In genomic region chr12:32756476-32757158, GRCh38 we compare ENCODE assay signal across 8 cellular contexts. TPM values are rescaled to one million over a fixed set of nuclear protein-coding genes. Genes with fewer than 3 reads are reported as not detected.
DNase-seq lines count a peak whose midpoint lies in the region; ATAC-seq and TF ChIP-seq lines count a peak whose summit lies in the region.

No MANE protein-coding gene starts in this region.

- H3K4me1 ChIP-seq in HAP-1 (peaks cover 12% of the 10 kb centered on the region), esophagus squamous epithelium (peaks cover 6 to 20% (median 12%) of the 10 kb centered on the region in 3 donors), skeletal muscle tissue (ENCODE audit: control insufficient read depth in 3 of 3, insufficient read depth in 3 of 3, low read length in 3 of 3) (peaks cover 14 to 19% (median 17%) of the 10 kb centered on the region in 3 donors)

- H3K27ac ChIP-seq in esophagus squamous epithelium: peak overlapping the region in 2 of 4 donors; percentile 93 to 94
- H3K27ac ChIP-seq in skeletal muscle tissue (ENCODE audit: low read depth, low read length): no peak overlapping the region

- no peak for TF ChIP-seq POLR2A in esophagus squamous epithelium (IDR thresholded peaks at IDR 0.05)

- peak overlapping the region in 1 of 3 donors; percentile 95 for H3K9ac ChIP-seq in skeletal muscle tissue (ENCODE audit: low read depth in 1 of 3, low read length in 3 of 3)

- no peak for ATAC-seq in GM21447 (IDR thresholded peaks at IDR 0.05; ENCODE audit: unreplicated experiment)
- no peak for ATAC-seq in GM21360 (IDR thresholded peaks at IDR 0.05; ENCODE audit: unreplicated experiment)
- ATAC-seq in HG02759 (IDR thresholded peaks at IDR 0.05; ENCODE audit: unreplicated experiment): no peak

- in situ Hi-C loops in HAP-1 (cut with MboI; ENCODE audit: low sequenced_read_pairs): loop anchor here (5.0 to 25.0 kb wide), 3 partner anchors 148 to 1266 kb away; partner anchors contain the start of gene ALG10

- H3K27me3 ChIP-seq in HAP-1 (ENCODE audit: low read depth) (peaks cover 12% of the 10 kb centered on the region), esophagus squamous epithelium (peaks cover 0 to 3% (median 0%) of the 10 kb centered on the region in 4 donors), skeletal muscle tissue (ENCODE audit: control insufficient read depth in 3 of 3, insufficient read depth in 3 of 3, low read length in 3 of 3) (peaks cover 0 to 6% (median 0%) of the 10 kb centered on the region in 3 donors)

- 27 to 37% methylated on average over 9 of the region's 9 CpGs for WGBS in esophagus squamous epithelium, 2 donors

- no peak for TF ChIP-seq CTCF in esophagus squamous epithelium (IDR thresholded peaks at IDR 0.05)

- H3K36me3 ChIP-seq in HAP-1 (replicated peaks) (peaks cover 20% of the 10 kb centered on the region), esophagus squamous epithelium (peaks cover 0 to 20% (median 0%) of the 10 kb centered on the region in 3 donors), skeletal muscle tissue (ENCODE audit: control insufficient read depth in 3 of 3, insufficient read depth in 3 of 3, low read length in 3 of 3) (peaks cover 7 to 18% (median 8%) of the 10 kb centered on the region in 3 donors)

- H3K9me3 ChIP-seq in HAP-1: no peaks in the 10 kb centered on the region
- H3K9me3 ChIP-seq in esophagus squamous epithelium: no peaks in the 10 kb centered on the region
- H3K9me3 ChIP-seq in skeletal muscle tissue (ENCODE audit: control insufficient read depth in 3 of 3, low read length in 3 of 3): no peaks in the 10 kb centered on the region

- peak overlapping the region; percentile 96; the same call in 1 of the 2 replicates for H3K4me3 ChIP-seq in HAP-1
- peak overlapping the region in 3 of 4 donors; percentile 69 to 91 (median 75) for H3K4me3 ChIP-seq in esophagus squamous epithelium
- H3K4me3 ChIP-seq in skeletal muscle tissue (ENCODE audit: low read length in 3 of 3): peak overlapping the region; percentile 90 to 98 (median 91)

- DNase-seq in HAP-1 (ENCODE audit: low spot score in 2 of 2) (peak in 1 of 2 experiments; percentile 15), RKO (ENCODE audit: low spot score) (peak; percentile 32), esophagus squamous epithelium (lab: John Stamatoyannopoulos, UW) (no peak)
- no peak for DNase-seq in stimulated activated naive CD4-positive, alpha-beta T cell (lab: John Stamatoyannopoulos, UW)

- intact Hi-C loops in esophagus squamous epithelium (cut with DNase I): loop anchor here (10.0 kb wide), 1 partner anchor 1268 kb away; the partner anchor contains the start of gene ALG10

RNA-seq across cellular contexts. Expression of gene YARS2, which starts 0.9 kb away (rescaled TPM):
- total RNA-seq in esophagus squamous epithelium (10 to 100 TPM; 17.0 to 26.3 (median 22.8) TPM), skeletal muscle tissue (31.3 TPM)
